In the genomic region with DNA sequence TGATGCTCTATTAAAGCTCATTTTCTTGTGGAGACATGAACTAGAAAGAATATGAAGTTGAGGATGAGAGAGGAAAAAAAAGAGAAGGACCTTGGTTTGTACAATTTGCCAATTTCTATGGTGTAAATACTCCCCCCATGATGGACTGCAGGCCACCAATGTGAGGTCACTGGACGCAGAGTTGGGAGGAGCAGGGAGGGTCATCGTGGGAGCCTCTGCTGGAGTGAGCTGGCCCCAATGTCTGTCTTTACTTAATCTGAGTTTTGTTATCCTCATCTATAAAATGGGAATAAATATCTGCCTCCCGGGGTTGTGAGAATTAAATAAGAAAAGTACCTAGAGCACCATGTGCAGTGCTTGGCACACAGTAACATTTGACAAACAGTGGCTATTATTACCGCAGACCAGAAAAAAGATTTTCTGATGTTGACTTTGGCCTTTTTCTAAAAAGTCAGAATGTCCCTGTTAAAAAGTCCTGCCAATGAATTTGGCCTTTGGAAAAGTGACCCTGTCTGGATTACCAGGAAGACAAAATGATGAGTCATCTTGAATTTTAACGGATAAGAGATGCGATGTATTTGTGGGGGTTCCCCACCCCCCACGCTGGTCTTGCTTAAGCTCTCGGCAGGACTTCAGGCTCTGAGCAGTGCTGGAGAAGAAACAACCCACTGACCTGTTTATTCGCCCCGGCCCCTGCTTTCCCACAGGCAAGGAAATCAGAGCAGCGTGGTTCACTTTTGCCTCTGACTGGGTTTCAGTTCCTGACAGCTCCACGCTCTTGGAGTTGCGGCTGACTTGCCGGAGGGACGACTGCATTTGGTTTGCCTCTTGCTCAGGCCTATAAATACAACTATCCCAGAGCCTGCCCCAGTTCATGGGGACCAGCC, we compare ENCODE assay signal across 2 cellular contexts.
TF ChIP-seq lines count a peak whose summit lies in the region.

No MANE protein-coding gene starts in this region.

TF ChIP-seq in IMR-90, 13 proteins besides CTCF, POLR2A, EP300 and RAD21 (continued from another document):
- TF ChIP-seq ELK1 (IDR thresholded peaks at IDR 0.05; ENCODE audit: borderline replicate concordance, low read depth, low read length) (no peak), SMC3 (IDR thresholded peaks at IDR 0.05; ENCODE audit: low read depth, low read length) (no peak), CEBPB (IDR thresholded peaks at IDR 0.05; ENCODE audit: low read depth, low read length) (peak; percentile 61), MXI1 (IDR thresholded peaks at IDR 0.05; ENCODE audit: borderline replicate concordance, low read depth, low read length) (0 out of 2 replicates have a peak, but pooled peaks have one; percentile 9), BHLHE40 (IDR thresholded peaks at IDR 0.05; ENCODE audit: low read depth, low read length) (peak; percentile 18; the same call in 1 of the 2 replicates), RFX5 (IDR thresholded peaks at IDR 0.05; ENCODE audit: low read depth, low read length) (no peak), MAZ (IDR thresholded peaks at IDR 0.05; ENCODE audit: borderline replicate concordance, low read depth, low read length) (peak; percentile 18; the same call in 1 of the 2 replicates), MAFK (IDR thresholded peaks at IDR 0.05; ENCODE audit: low read depth, low read length) (peak; percentile 93)

TF ChIP-seq in liver, 16 proteins besides CTCF, POLR2A, EP300 and RAD21:
- peak; percentile 82 for TF ChIP-seq REST (IDR thresholded peaks at IDR 0.05)
- TF ChIP-seq FOXA1 (IDR thresholded peaks at IDR 0.05), result peak; percentile 80
- peak; percentile 91 for TF ChIP-seq NR2F2 (IDR thresholded peaks at IDR 0.05)
- peak; percentile 94 for TF ChIP-seq FOXA2 (IDR thresholded peaks at IDR 0.05)
- TF ChIP-seq HNF4G (IDR thresholded peaks at IDR 0.05), result peak; percentile 55
- TF ChIP-seq RXRA (IDR thresholded peaks at IDR 0.05), result peak; percentile 81 to 92
- TF ChIP-seq, protein P1, sequence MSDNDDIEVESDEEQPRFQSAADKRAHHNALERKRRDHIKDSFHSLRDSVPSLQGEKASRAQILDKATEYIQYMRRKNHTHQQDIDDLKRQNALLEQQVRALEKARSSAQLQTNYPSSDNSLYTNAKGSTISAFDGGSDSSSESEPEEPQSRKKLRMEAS (IDR thresholded peaks at IDR 0.05), result peak; percentile 99
- TF ChIP-seq YY1 (IDR thresholded peaks at IDR 0.05), result peak; percentile 68
- TF ChIP-seq, protein P2, sequence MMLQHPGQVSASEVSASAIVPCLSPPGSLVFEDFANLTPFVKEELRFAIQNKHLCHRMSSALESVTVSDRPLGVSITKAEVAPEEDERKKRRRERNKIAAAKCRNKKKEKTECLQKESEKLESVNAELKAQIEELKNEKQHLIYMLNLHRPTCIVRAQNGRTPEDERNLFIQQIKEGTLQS (IDR thresholded peaks at IDR 0.05), result peak; percentile 84
- TF ChIP-seq, protein P3, sequence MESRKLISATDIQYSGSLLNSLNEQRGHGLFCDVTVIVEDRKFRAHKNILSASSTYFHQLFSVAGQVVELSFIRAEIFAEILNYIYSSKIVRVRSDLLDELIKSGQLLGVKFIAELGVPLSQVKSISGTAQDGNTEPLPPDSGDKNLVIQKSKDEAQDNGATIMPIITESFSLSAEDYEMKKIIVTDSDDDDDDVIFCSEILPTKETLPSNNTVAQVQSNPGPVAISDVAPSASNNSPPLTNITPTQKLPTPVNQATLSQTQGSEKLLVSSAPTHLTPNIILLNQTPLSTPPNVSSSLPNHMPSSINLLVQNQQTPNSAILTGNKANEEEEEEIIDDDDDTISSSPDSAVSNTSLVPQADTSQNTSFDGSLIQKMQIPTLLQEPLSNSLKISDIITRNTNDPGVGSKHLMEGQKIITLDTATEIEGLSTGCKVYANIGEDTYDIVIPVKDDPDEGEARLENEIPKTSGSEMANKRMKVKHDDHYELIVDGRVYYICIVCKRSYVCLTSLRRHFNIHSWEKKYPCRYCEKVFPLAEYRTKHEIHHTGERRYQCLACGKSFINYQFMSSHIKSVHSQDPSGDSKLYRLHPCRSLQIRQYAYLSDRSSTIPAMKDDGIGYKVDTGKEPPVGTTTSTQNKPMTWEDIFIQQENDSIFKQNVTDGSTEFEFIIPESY (IDR thresholded peaks at IDR 0.05), result peak; percentile 90
- peak in 1 of 2 donors; percentile 54 for TF ChIP-seq GABPA (IDR thresholded peaks at IDR 0.05 in 1 of 2, conservative IDR thresholded peaks at IDR 0.05 in 1 of 2)
- TF ChIP-seq HNF4A (conservative IDR thresholded peaks at IDR 0.05), result peak; percentile 83 to 92
- TF ChIP-seq TAF1 (conservative IDR thresholded peaks at IDR 0.05), result no peak
- peak in 1 of 2 donors; percentile 89 for TF ChIP-seq EGR1 (IDR thresholded peaks at IDR 0.05; ENCODE audit: low read depth in 2 of 2)
- TF ChIP-seq JUND (IDR thresholded peaks at IDR 0.05), result peak; percentile 97
- peak; percentile 88 for TF ChIP-seq SP1 (IDR thresholded peaks at IDR 0.05)
